16 cellular contexts compared by ENCODE assay signal in the genomic region with DNA sequence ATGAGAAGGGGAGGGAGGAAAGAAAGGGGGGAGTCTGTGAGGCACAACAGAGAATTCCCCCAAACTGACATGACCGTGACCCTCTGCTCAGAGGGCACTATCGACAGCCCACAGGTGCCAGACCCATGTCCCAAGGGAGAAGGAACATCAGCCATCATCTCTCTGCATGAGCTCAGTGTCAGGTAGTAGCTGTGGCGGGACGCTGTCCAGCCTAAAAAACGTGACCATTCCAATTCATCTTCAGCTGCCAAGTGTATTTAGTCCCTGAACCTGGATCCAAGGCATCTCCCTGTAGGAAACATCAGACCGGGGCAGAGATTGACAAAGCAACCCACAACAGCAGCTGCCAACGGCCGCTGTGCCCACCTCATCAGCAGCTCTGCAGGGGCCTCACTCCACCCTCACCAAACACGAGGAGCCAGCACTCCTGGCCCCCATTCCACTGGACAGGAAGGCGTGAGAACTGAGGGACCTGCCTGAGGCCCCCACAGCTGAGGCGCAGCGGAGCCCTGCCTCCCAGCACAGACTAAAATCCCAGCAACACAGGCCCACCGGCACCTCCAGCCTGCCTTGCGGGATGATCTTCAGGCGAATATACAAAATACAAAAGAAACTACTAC. TPM values are rescaled to one million over a fixed set of nuclear protein-coding genes. Genes with fewer than 3 reads are reported as not detected.
DNase-seq lines count a peak whose midpoint lies in the region; ATAC-seq and TF ChIP-seq lines count a peak whose summit lies in the region.
"Had no signal": no experiment of that assay in that cellular context is flagged by ENCODE, and none has a peak within 500 bp of the region (broad histone marks: within the 10 kb centered on the region; RNA-seq: fewer than 3 reads in every experiment).

No MANE protein-coding gene starts in this region.

- no peak overlapping the region for H3K4me3 Mint-ChIP-seq in activated T-helper 2 cell treated with anti-CD3 and anti-CD28 coated beads, Interferon-gamma antibody, Interleukin-2, Interleukin-4, amounts not matched to agents 10 μg/mL and 5 μg/mL and 100 μg/mL, durations not matched to agents 14 hours and 24 hours and 36 hours (ENCODE audit: low read depth)
- no peak overlapping the region for H3K4me3 Mint-ChIP-seq in Calu3 (ENCODE audit: low read depth, unreplicated experiment)
- no peak overlapping the region for H3K4me3 Mint-ChIP-seq in natural killer cell

- peak overlapping the region; percentile 43 for H3K27ac Mint-ChIP-seq in activated T-helper 2 cell treated with anti-CD3 and anti-CD28 coated beads, Interferon-gamma antibody, Interleukin-2, Interleukin-4, amounts not matched to agents 10 μg/mL and 5 μg/mL and 100 μg/mL, durations not matched to agents 14 hours and 24 hours and 36 hours
- H3K27ac Mint-ChIP-seq in Calu3 (ENCODE audit: unreplicated experiment) (no peak overlapping the region), natural killer cell (no peak overlapping the region)

- H2AFZ ChIP-seq in smooth muscle cell (ENCODE audit: low read depth), result no peak overlapping the region

- TF ChIP-seq CTCF in left ventricle myocardium inferior (IDR thresholded peaks at IDR 0.05; ENCODE audit: borderline replicate concordance) (no peak), smooth muscle cell (IDR thresholded peaks at IDR 0.05; ENCODE audit: borderline replicate concordance, insufficient read depth, poor library complexity, severe bottlenecking) (no peak), Calu3 (IDR thresholded peaks at IDR 0.05; ENCODE audit: unreplicated experiment) (no peak), brain microvascular endothelial cell (IDR thresholded peaks at IDR 0.05; ENCODE audit: low read depth, low read length, missing control alignments) (no peak), natural killer cell (IDR thresholded peaks at IDR 0.05) (no peak)

- CTCF ChIA-PET in Calu3 (lab: Charles Lee), result interaction anchor here (0.7 to 1.6 kb wide), 3 partner anchors 9 to 112 kb away, joined by 3 to 6 read pairs (median 4); partner anchors contain the start of gene TAF1C

- H3K4me3 ChIP-seq in left ventricle myocardium inferior (peak overlapping the region; percentile 18), smooth muscle cell (no peak overlapping the region), brain microvascular endothelial cell (ENCODE audit: low read depth, low read length) (no peak overlapping the region)
- H3K4me3 ChIP-seq: spleen had no signal

- peaks cover 5% of the 10 kb centered on the region for H4K20me1 ChIP-seq in smooth muscle cell (ENCODE audit: low read depth)

- H3K36me3 ChIP-seq in left ventricle myocardium inferior (peaks cover 55% of the 10 kb centered on the region), smooth muscle cell (ENCODE audit: low read depth) (no peaks in the 10 kb centered on the region), brain microvascular endothelial cell (replicated peaks) (peaks cover 31% of the 10 kb centered on the region)

- H3K9me3 ChIP-seq in left ventricle myocardium inferior (replicated peaks) (no peaks in the 10 kb centered on the region), smooth muscle cell (replicated peaks; ENCODE audit: low read depth) (no peaks in the 10 kb centered on the region)
- H3K9me3 ChIP-seq: spleen had no signal

- H3K27ac ChIP-seq in left ventricle myocardium inferior (replicated peaks) (peak overlapping the region; percentile 92), smooth muscle cell (ENCODE audit: low read depth) (peak overlapping the region; percentile 95), brain microvascular endothelial cell (no peak overlapping the region)
- H3K27ac ChIP-seq: KMS-11 had no signal

- H3K27me3 ChIP-seq in left ventricle myocardium inferior (ENCODE audit: low read depth) (no peaks in the 10 kb centered on the region), smooth muscle cell (ENCODE audit: low read depth) (no peaks in the 10 kb centered on the region), brain microvascular endothelial cell (replicated peaks) (no peaks in the 10 kb centered on the region)
- H3K27me3 ChIP-seq: spleen had no signal

- peaks cover 9% of the 10 kb centered on the region for H3F3A ChIP-seq in smooth muscle cell (ENCODE audit: low read depth)

- H3K4me1 Mint-ChIP-seq in activated T-helper 2 cell treated with anti-CD3 and anti-CD28 coated beads, Interferon-gamma antibody, Interleukin-2, Interleukin-4, amounts not matched to agents 10 μg/mL and 5 μg/mL and 100 μg/mL, durations not matched to agents 14 hours and 24 hours and 36 hours (ENCODE audit: low read depth), result peaks cover 12% of the 10 kb centered on the region
- H3K4me1 Mint-ChIP-seq in Calu3 (ENCODE audit: low read depth, unreplicated experiment) (peaks cover 9% of the 10 kb centered on the region), natural killer cell (peaks cover 0 to 7% of the 10 kb centered on the region in 2 donors)

- H3K27me3 Mint-ChIP-seq in activated T-helper 2 cell treated with anti-CD3 and anti-CD28 coated beads, Interferon-gamma antibody, Interleukin-2, Interleukin-4, amounts not matched to agents 10 μg/mL and 5 μg/mL and 100 μg/mL, durations not matched to agents 14 hours and 24 hours and 36 hours (ENCODE audit: low read depth), result peaks cover 7% of the 10 kb centered on the region
- H3K27me3 Mint-ChIP-seq in Calu3 (ENCODE audit: unreplicated experiment) (no peaks in the 10 kb centered on the region), natural killer cell (ENCODE audit: low read depth in 2 of 2) (no peaks in the 10 kb centered on the region)

- no peak for ATAC-seq in natural killer cell

- peak; percentile 47 for DNase-seq in G401 (ENCODE audit: low spot score)
- no peak for DNase-seq in activated T-helper 2 cell treated with anti-CD3 and anti-CD28 coated beads, Interferon-gamma antibody, Interleukin-2, Interleukin-4, amounts not matched to agents 10 μg/mL and 5 μg/mL and 100 μg/mL, durations not matched to agents 14 hours and 24 hours and 36 hours (ENCODE audit: low spot score)
- DNase-seq in left ventricle myocardium inferior, result no peak
- no peak for DNase-seq in smooth muscle cell (lab: John Stamatoyannopoulos, UW; ENCODE audit: unreplicated experiment)
- DNase-seq in Calu3, result no peak
- no peak for DNase-seq in brain microvascular endothelial cell
- DNase-seq in natural killer cell, result no peak
- DNase-seq in stimulated activated CD4-positive, alpha-beta T cell treated with anti-CD3 and anti-CD28 coated beads, Interleukin-2, amount 100 ng/mL, for 24 hours, result no peak
- DNase-seq: activated T-cell treated with anti-CD3 and anti-CD28 coated beads, Interleukin-2, amount 50 U/mL, for 48 hours; cerebellar nuclear complex; NCI-H187 treated with DMSO at 0.1 percent for 48 hours; NCI-H748 treated with DMSO at 0.1 percent for 48 hours; SIG-M5; spleen had no signal

- no TSS peak for BruUV-seq in Calu3 (replicated peaks; lab: Mats Ljungman, UMichigan)

- H3K9me3 Mint-ChIP-seq in activated T-helper 2 cell treated with anti-CD3 and anti-CD28 coated beads, Interferon-gamma antibody, Interleukin-2, Interleukin-4, amounts not matched to agents 10 μg/mL and 5 μg/mL and 100 μg/mL, durations not matched to agents 14 hours and 24 hours and 36 hours, result no peaks in the 10 kb centered on the region
- H3K9me3 Mint-ChIP-seq in Calu3 (ENCODE audit: low read depth, unreplicated experiment) (no peaks in the 10 kb centered on the region), natural killer cell (no peaks in the 10 kb centered on the region)

- intact Hi-C loops in activated T-helper 2 cell treated with anti-CD3 and anti-CD28 coated beads, Interferon-gamma antibody, Interleukin-2, Interleukin-4, amounts not matched to agents 10 μg/mL and 5 μg/mL and 100 μg/mL, durations not matched to agents 14 hours and 24 hours and 36 hours (cut with micrococcal nuclease), result no loop called here
- intact Hi-C loops in left ventricle myocardium inferior (cut with micrococcal nuclease), result no loop called here
- intact Hi-C loops in Calu3 (cut with micrococcal nuclease; ENCODE audit: unreplicated experiment), result loop anchor here (10.0 kb wide), 1 partner anchor 223 kb away; the partner anchor contains the start of gene OSGIN1
- intact Hi-C loops in natural killer cell (cut with micrococcal nuclease), result no loop called here

- no peaks in the 10 kb centered on the region for H3K79me2 ChIP-seq in smooth muscle cell (ENCODE audit: low read depth)

- H3K36me3 Mint-ChIP-seq in activated T-helper 2 cell treated with anti-CD3 and anti-CD28 coated beads, Interferon-gamma antibody, Interleukin-2, Interleukin-4, amounts not matched to agents 10 μg/mL and 5 μg/mL and 100 μg/mL, durations not matched to agents 14 hours and 24 hours and 36 hours (ENCODE audit: low read depth), result peaks cover 20% of the 10 kb centered on the region
- peaks cover 33% of the 10 kb centered on the region for H3K36me3 Mint-ChIP-seq in Calu3 (ENCODE audit: insufficient read depth, unreplicated experiment)
- H3K36me3 Mint-ChIP-seq in natural killer cell, result no peaks in the 10 kb centered on the region

- H3K9ac ChIP-seq in smooth muscle cell (ENCODE audit: low read depth), result no peak overlapping the region
- H3K9ac ChIP-seq: KMS-11 had no signal

- in situ Hi-C loops in G401 (cut with HindIII; ENCODE audit: low sequenced_read_pairs), result no loop called here
- in situ Hi-C loops in brain microvascular endothelial cell (cut with HindIII; ENCODE audit: low pct_ligation_motif_present, low sequenced_read_pairs), result no loop called here

- peaks cover 83% of the 10 kb centered on the region for H3K4me1 ChIP-seq in left ventricle myocardium inferior
- H3K4me1 ChIP-seq in smooth muscle cell (ENCODE audit: low read depth), result peaks cover 3% of the 10 kb centered on the region

- no peak overlapping the region for H3K4me2 ChIP-seq in smooth muscle cell
- H3K4me2 ChIP-seq: KMS-11 had no signal

- 98% methylated on average over 15 of the region's 15 CpGs for WGBS in smooth muscle cell (ENCODE audit: low lambda C conversion rate)

RNA-seq across cellular contexts. Expression of gene TAF1C, which starts 8.6 kb away (rescaled TPM):
- total RNA-seq in G401 (2014; rRNA removed; shearing (Covaris generic)), result 22.7 and 41.4 TPM in 2 replicates
- 57.5 and 64.4 TPM in 2 replicates for total RNA-seq in activated T-helper 2 cell treated with anti-CD3 and anti-CD28 coated beads, Interferon-gamma antibody, Interleukin-2, Interleukin-4, amounts not matched to agents 10 μg/mL and 5 μg/mL and 100 μg/mL, durations not matched to agents 14 hours and 24 hours and 36 hours
- total RNA-seq in left ventricle myocardium inferior (29.0 TPM), smooth muscle cell (13.3 and 17.1 TPM in 2 replicates), Calu3 (2022) (77.4 and 78.5 TPM in 2 replicates), natural killer cell (10 to 100 TPM; 89.0 to 97.7 (median 91.9) TPM)
- 35.5 and 37.3 TPM in 2 replicates for polyA plus RNA-seq in smooth muscle cell

RNA-seq across cellular contexts. Expression of gene ADAD2, which starts 12.7 kb away (rescaled TPM):
- total RNA-seq in G401 (2014; rRNA removed; shearing (Covaris generic)), result not detected in 2 replicates
- not detected in 2 replicates for total RNA-seq in activated T-helper 2 cell treated with anti-CD3 and anti-CD28 coated beads, Interferon-gamma antibody, Interleukin-2, Interleukin-4, amounts not matched to agents 10 μg/mL and 5 μg/mL and 100 μg/mL, durations not matched to agents 14 hours and 24 hours and 36 hours
- 0.52 TPM for total RNA-seq in left ventricle myocardium inferior
- not detected in 2 replicates for total RNA-seq in smooth muscle cell
- 0.48 TPM in 1 of 2 replicates, not detected in the other for polyA plus RNA-seq in smooth muscle cell
- not detected in 2 replicates for total RNA-seq in Calu3 (2022)
- not detected for total RNA-seq in natural killer cell
- polyA plus RNA-seq: neural cell had no signal

RNA-seq across cellular contexts. Expression of gene DNAAF1, which starts 33.1 kb away (rescaled TPM):
- not detected in 2 replicates for total RNA-seq in G401 (2014; rRNA removed; shearing (Covaris generic))
- total RNA-seq in activated T-helper 2 cell treated with anti-CD3 and anti-CD28 coated beads, Interferon-gamma antibody, Interleukin-2, Interleukin-4, amounts not matched to agents 10 μg/mL and 5 μg/mL and 100 μg/mL, durations not matched to agents 14 hours and 24 hours and 36 hours, result 0.09 TPM in 1 of 2 replicates, not detected in the other
- 0.14 TPM for total RNA-seq in left ventricle myocardium inferior
- 0.09 TPM in 1 of 2 replicates, not detected in the other for total RNA-seq in smooth muscle cell
- 0.06 TPM in 1 of 2 replicates, not detected in the other for polyA plus RNA-seq in smooth muscle cell
- total RNA-seq in Calu3 (2022), result 0.32 TPM in 1 of 2 replicates, not detected in the other
- total RNA-seq in natural killer cell, result 1 to 10 TPM in 1 of 3 donors, under 1 TPM in 2; 0.43 to 2.9 (median 0.95) TPM

RNA-seq across cellular contexts. Expression of gene HSDL1, which starts 33.3 kb away (rescaled TPM):
- total RNA-seq in G401 (2014; rRNA removed; shearing (Covaris generic)), result 37.9 and 44.8 TPM in 2 replicates
- total RNA-seq in activated T-helper 2 cell treated with anti-CD3 and anti-CD28 coated beads, Interferon-gamma antibody, Interleukin-2, Interleukin-4, amounts not matched to agents 10 μg/mL and 5 μg/mL and 100 μg/mL, durations not matched to agents 14 hours and 24 hours and 36 hours, result 16.7 and 19.9 TPM in 2 replicates
- total RNA-seq in left ventricle myocardium inferior (23.8 TPM), smooth muscle cell (27.3 and 32.6 TPM in 2 replicates), Calu3 (2022) (20.8 and 23.0 TPM in 2 replicates), natural killer cell (10 to 100 TPM; 11.2 to 15.3 (median 13.5) TPM)
- polyA plus RNA-seq in smooth muscle cell, result 15.4 and 20.4 TPM in 2 replicates
